Comparison of ENCODE assay signal across 16 cellular contexts in the genomic region with DNA sequence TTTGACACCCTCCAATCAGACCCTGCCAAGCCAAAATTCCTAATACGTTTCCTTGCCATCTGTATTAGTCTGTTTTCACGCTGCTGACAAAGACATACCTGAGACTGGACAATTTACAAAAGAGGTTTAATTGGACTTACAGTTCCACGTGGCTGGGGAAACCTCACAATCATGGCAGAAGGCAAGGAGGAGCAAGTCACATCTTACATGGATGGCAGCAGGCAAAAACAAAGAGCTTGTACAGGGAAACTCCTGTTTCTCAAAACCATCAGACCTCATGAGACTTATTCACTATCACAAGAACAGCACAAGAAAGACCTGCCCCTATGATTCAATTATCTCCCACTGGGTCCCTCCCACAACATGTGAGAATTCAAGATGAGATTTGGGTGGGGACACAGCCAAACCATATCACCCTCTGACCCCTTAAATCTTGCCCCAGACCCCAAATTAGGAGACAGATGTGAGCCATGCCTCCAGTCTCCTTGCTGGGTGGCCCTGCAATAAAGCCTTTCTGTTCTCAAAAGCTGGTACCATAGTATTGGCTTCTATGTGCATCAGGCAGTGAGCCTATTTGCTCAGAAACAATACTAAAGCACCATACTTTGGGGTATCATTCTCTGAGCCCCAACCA. TPM values are rescaled to one million over a fixed set of nuclear protein-coding genes. Genes with fewer than 3 reads are reported as not detected.
"Had no signal": no experiment of that assay in that cellular context is flagged by ENCODE, and none has a peak within 500 bp of the region (broad histone marks: within the 10 kb centered on the region; RNA-seq: fewer than 3 reads in every experiment).

No MANE protein-coding gene starts in this region.

RNA-seq across cellular contexts. Expression of a gene that starts 42.4 kb away (rescaled TPM):
- total RNA-seq: esophagus mucosa; fibroblast of lung; frontal cortex; glomerular endothelial cell; kidney epithelial cell; liver; lung microvascular endothelial cell; mononuclear cell; natural killer cell treated with Interleukin-12 subunit alpha and Interleukin-12 subunit beta and Interleukin-15 and Interleukin-18, amount 100 ng/mL, for 72 hours; occipital lobe; pancreas; progenitor cell of endocrine pancreas; right cardiac atrium; temporal lobe; upper lobe of left lung; uterus had no signal
- polyA plus RNA-seq: liver had no signal
